In the genomic region with DNA sequence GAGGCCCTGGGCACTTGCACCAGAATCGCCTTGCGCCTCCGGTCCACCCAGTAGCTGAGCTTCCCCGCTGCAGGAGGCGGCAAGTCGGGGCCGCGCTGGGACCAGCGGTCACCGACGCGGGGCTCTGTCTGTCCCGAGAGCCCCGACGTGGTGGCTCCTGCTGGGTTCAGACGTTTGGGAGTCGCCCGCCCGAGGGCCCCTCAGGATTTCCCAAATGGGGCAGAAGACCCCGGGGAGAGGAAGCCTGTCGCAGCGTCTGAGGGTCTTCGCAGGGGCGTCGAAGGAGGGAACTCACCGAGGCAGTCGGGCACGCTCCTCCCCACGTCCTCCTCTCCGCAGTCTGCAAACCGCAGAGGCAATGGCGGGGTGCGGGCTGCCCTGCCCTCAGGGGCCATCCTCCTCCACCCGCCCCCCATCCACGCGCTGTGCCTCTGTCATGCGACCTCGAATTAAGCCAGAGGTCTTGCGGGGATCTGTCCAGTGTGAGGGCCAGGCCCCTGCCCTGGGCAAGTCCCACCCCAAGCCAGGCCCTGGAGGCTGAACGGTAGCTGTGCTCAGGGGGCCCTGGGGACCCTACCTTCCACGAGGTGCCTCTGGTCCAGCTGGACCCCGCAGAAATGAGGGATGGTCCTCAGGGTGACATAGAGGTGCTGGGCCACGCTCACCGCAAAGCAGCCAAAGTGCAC, we compare ENCODE assay signal across 18 cellular contexts. TPM values are rescaled to one million over a fixed set of nuclear protein-coding genes. Genes with fewer than 3 reads are reported as not detected.
A peak's percentile ranks its signal among the peaks of the same experiment; 100 is the strongest.
DNase-seq lines count a peak whose midpoint lies in the region; ATAC-seq and TF ChIP-seq lines count a peak whose summit lies in the region.
"Had no signal": no experiment of that assay in that cellular context is flagged by ENCODE, and none has a peak within 500 bp of the region (broad histone marks: within the 10 kb centered on the region; RNA-seq: fewer than 3 reads in every experiment).

No MANE protein-coding gene starts in this region.

- H3K9ac ChIP-seq in endodermal cell (ENCODE audit: extremely low read depth, low read length, poor library complexity, severe bottlenecking) = no peak overlapping the region

- no peak for TF ChIP-seq EP300 in transverse colon (IDR thresholded peaks at IDR 0.05; ENCODE audit: low read depth)

- in situ Hi-C loops in transverse colon (cut with MboI; ENCODE audit: low pct_ligation_motif_present in 1 of 4, low pct_unique_long_range_greater_than_20kb in 1 of 4, low sequenced_read_pairs in 3 of 4) = no loop called here

- no peak overlapping the region for H3K27ac Mint-ChIP-seq in endodermal cell
- no peak overlapping the region for H3K27ac Mint-ChIP-seq in effector memory CD8-positive, alpha-beta T cell

- H3K27me3 ChIP-seq in heart right ventricle (peaks cover 0 to 26% (median 9%) of the 10 kb centered on the region in 7 donors), endodermal cell (ENCODE audit: control insufficient read depth, insufficient read depth, low read length, poor library complexity, severe bottlenecking) (peaks cover 21% of the 10 kb centered on the region), transverse colon (peaks cover 12% of the 10 kb centered on the region)
- H3K27me3 ChIP-seq: vagina had no signal

- H3K36me3 Mint-ChIP-seq in endodermal cell (ENCODE audit: low read depth) = no peaks in the 10 kb centered on the region
- peaks cover 4% of the 10 kb centered on the region for H3K36me3 Mint-ChIP-seq in effector memory CD8-positive, alpha-beta T cell (ENCODE audit: insufficient read depth)

- H3K27ac ChIP-seq in heart right ventricle (no peak overlapping the region), endodermal cell (ENCODE audit: low read depth, low read length) (no peak overlapping the region), mesodermal cell (ENCODE audit: low read depth, low read length, severe bottlenecking) (no peak overlapping the region), transverse colon (no peak overlapping the region)
- H3K27ac ChIP-seq: SK-N-MC, vagina, WERI-Rb-1 had no signal

- H3K4me1 ChIP-seq in heart right ventricle = peaks cover 0 to 12% (median 0%) of the 10 kb centered on the region in 9 donors
- no peaks in the 10 kb centered on the region for H3K4me1 ChIP-seq in endodermal cell (ENCODE audit: control insufficient read depth, insufficient read depth, low read length)
- H3K4me1 ChIP-seq in mesodermal cell (ENCODE audit: control insufficient read depth, insufficient read depth, low read length, poor library complexity, severe bottlenecking) = no peaks in the 10 kb centered on the region
- H3K4me1 ChIP-seq in transverse colon = peaks cover 3 to 26% (median 17%) of the 10 kb centered on the region in 4 donors

- H3K4me3 ChIP-seq in heart right ventricle = peak overlapping the region in 2 of 10 donors; percentile 30 to 33
- H3K4me3 ChIP-seq in endodermal cell (ENCODE audit: low read length) = no peak overlapping the region
- H3K4me3 ChIP-seq in mesodermal cell (ENCODE audit: extremely low read depth, insufficient read depth, low read length, poor library complexity, severe bottlenecking) = peak overlapping the region; percentile 23
- H3K4me3 ChIP-seq in transverse colon = peak overlapping the region in 3 of 4 donors; percentile 11 to 34 (median 32)
- H3K4me3 ChIP-seq: SK-N-MC had no signal

- peaks cover 30% of the 10 kb centered on the region for H3K27me3 Mint-ChIP-seq in endodermal cell (ENCODE audit: insufficient read depth)
- H3K27me3 Mint-ChIP-seq in effector memory CD8-positive, alpha-beta T cell = peaks cover 0 to 9% of the 10 kb centered on the region in 2 donors

- H3K36me3 ChIP-seq in heart right ventricle (no peaks in the 10 kb centered on the region), endodermal cell (ENCODE audit: control insufficient read depth, insufficient read depth, low read length) (no peaks in the 10 kb centered on the region), mesodermal cell (ENCODE audit: control insufficient read depth, insufficient read depth, low read length) (no peaks in the 10 kb centered on the region), transverse colon (no peaks in the 10 kb centered on the region)
- H3K36me3 ChIP-seq: vagina, WERI-Rb-1 had no signal

- H3K9me3 ChIP-seq in heart right ventricle (no peaks in the 10 kb centered on the region), endodermal cell (ENCODE audit: control insufficient read depth, low read length) (no peaks in the 10 kb centered on the region), mesodermal cell (ENCODE audit: control insufficient read depth, low read length) (no peaks in the 10 kb centered on the region), transverse colon (no peaks in the 10 kb centered on the region)
- H3K9me3 ChIP-seq: vagina had no signal

- DNase-seq in Right ventricle myocardium superior (peak; percentile 31), heart right ventricle (no peak), endodermal cell (peak; percentile 65), transverse colon (no peak), HT-29 (ENCODE audit: low spot score) (no peak)
- DNase-seq in effector memory CD8-positive, alpha-beta T cell = no peak
- DNase-seq: DMS153, Kasumi-1, left cardiac atrium, NCI-H2081, WERI-Rb-1 had no signal

- TF ChIP-seq CTCF in heart right ventricle (IDR thresholded peaks at IDR 0.05) (no peak), endodermal cell (conservative IDR thresholded peaks at IDR 0.05) (no peak), transverse colon (IDR thresholded peaks at IDR 0.05) (no peak)

- peak overlapping the region; percentile 20 for H3K4me3 Mint-ChIP-seq in endodermal cell
- no peak overlapping the region for H3K4me3 Mint-ChIP-seq in effector memory CD8-positive, alpha-beta T cell
- H3K4me3 Mint-ChIP-seq: neural crest cell had no signal

- intact Hi-C loops in Right ventricle myocardium superior (cut with DNase I) (no loop called here), heart right ventricle (cut with DNase I) (loop anchor here in 1 of 10 donors (10.0 kb wide), 1 partner anchor 75 kb away; no protein-coding TSS in a partner anchor), transverse colon (cut with DNase I; ENCODE audit: low total_unique reads) (no loop called here)

- 31 to 36% methylated on average over 44 of the region's 44 CpGs for WGBS in heart right ventricle, 2 donors
- WGBS in endodermal cell (ENCODE audit: insufficient coverage in 1 of 2, insufficient read length in 1 of 2), 2 experiments = 32 to 40% methylated on average over 24 to 44 of the region's 44 CpGs
- WGBS in mesodermal cell (ENCODE audit: insufficient coverage in 2 of 2), 2 experiments = 37 to 38% methylated on average over 37 to 44 of the region's 44 CpGs
- WGBS in transverse colon (ENCODE audit: low coverage in 1 of 2), 2 donors = 60% methylated on average over 21 of the region's 44 CpGs; no CpG with 5 or more reads in 1 of the 2 donors

- ATAC-seq in Right ventricle myocardium superior (ENCODE audit: poor library complexity) = no peak
- ATAC-seq in heart right ventricle = no peak
- no peak for ATAC-seq in effector memory CD8-positive, alpha-beta T cell (replicated peaks)
- ATAC-seq in HG02759 (IDR thresholded peaks at IDR 0.05; ENCODE audit: unreplicated experiment) = no peak

- no peaks in the 10 kb centered on the region for H3K4me1 Mint-ChIP-seq in endodermal cell
- H3K4me1 Mint-ChIP-seq in effector memory CD8-positive, alpha-beta T cell (ENCODE audit: low read depth in 2 of 2) = peaks cover 0 to 7% of the 10 kb centered on the region in 2 donors

- TF ChIP-seq POLR2A in transverse colon (IDR thresholded peaks at IDR 0.05) = no peak

- H3K9me3 Mint-ChIP-seq in endodermal cell = no peaks in the 10 kb centered on the region
- no peaks in the 10 kb centered on the region for H3K9me3 Mint-ChIP-seq in effector memory CD8-positive, alpha-beta T cell
- H3K9me3 Mint-ChIP-seq: neural crest cell had no signal

RNA-seq across cellular contexts. Expression of a gene that starts 12.5 kb away (rescaled TPM):
- not detected for total RNA-seq in Right ventricle myocardium superior
- total RNA-seq in heart right ventricle = under 1 TPM in 1 of 10 donors, not detected in 9; 0.11 TPM
- not detected for polyA plus RNA-seq in heart right ventricle
- under 1 TPM in 1 of 2 donors, not detected in 1; 0.15 TPM for total RNA-seq in endodermal cell
- polyA plus RNA-seq in endodermal cell (2013, experiment 1 of 2) = not detected
- polyA plus RNA-seq in endodermal cell (2013, experiment 2 of 2) = 0.12 TPM
- not detected for polyA plus RNA-seq in mesodermal cell (2013, experiment 1 of 2)
- not detected for polyA plus RNA-seq in mesodermal cell (2013, experiment 2 of 2)
- total RNA-seq in transverse colon = 1 to 10 TPM in 2 of 4 donors, under 1 TPM in 2; 0.32 to 2.2 (median 1.3) TPM
- 0.03 and 0.13 TPM in 2 replicates for total RNA-seq in HT-29 (2014; rRNA removed; shearing (Covaris generic))
- total RNA-seq: left cardiac atrium, vagina had no signal
- polyA plus RNA-seq: AG04450 had no signal

RNA-seq across cellular contexts. Expression of a gene that starts 39.5 kb away (rescaled TPM):
- total RNA-seq in Right ventricle myocardium superior (61.5 TPM), heart right ventricle (10 to 100 TPM; 27.4 to 81.6 (median 41.6) TPM), endodermal cell (10 to 100 TPM; 31.5 to 36.6 TPM), transverse colon (100 to 1,000 TPM; 115 to 290 (median 147) TPM)
- polyA plus RNA-seq in heart right ventricle = 10 to 100 TPM; 43.9 to 62.0 TPM
- polyA plus RNA-seq in endodermal cell (2013, experiment 1 of 2) = 21.6 TPM
- polyA plus RNA-seq in endodermal cell (2013, experiment 2 of 2) = 19.6 TPM
- polyA plus RNA-seq in mesodermal cell (2013, experiment 1 of 2) = 33.9 TPM
- polyA plus RNA-seq in mesodermal cell (2013, experiment 2 of 2) = 25.2 TPM
- 161 and 183 TPM in 2 replicates for total RNA-seq in HT-29 (2014; rRNA removed; shearing (Covaris generic))

RNA-seq across cellular contexts. Expression of a gene that starts 58.1 kb away (rescaled TPM):
- not detected for total RNA-seq in Right ventricle myocardium superior
- not detected for total RNA-seq in heart right ventricle
- polyA plus RNA-seq in heart right ventricle = not detected
- total RNA-seq in endodermal cell = under 1 TPM in 1 of 2 donors, not detected in 1; 0.20 TPM
- polyA plus RNA-seq in endodermal cell (2013, experiment 1 of 2) = 0.11 TPM
- polyA plus RNA-seq in endodermal cell (2013, experiment 2 of 2) = not detected
- polyA plus RNA-seq in mesodermal cell (2013, experiment 1 of 2) = not detected
- not detected for polyA plus RNA-seq in mesodermal cell (2013, experiment 2 of 2)
- total RNA-seq in transverse colon = not detected
- total RNA-seq in HT-29 (2014; rRNA removed; shearing (Covaris generic)) = not detected in 2 replicates
- total RNA-seq: dermis blood vessel endothelial cell, left cardiac atrium, neural crest cell, vagina had no signal
- polyA plus RNA-seq: AG04450 had no signal

Comparison
In these comparisons a context has a peak if more than half of its experiments do, and no peak if none do; other contexts are left out.
1. DNase-seq: peak in Right ventricle myocardium superior (single experiment) and endodermal cell (single experiment); none in heart right ventricle (0 of 2), transverse colon (single experiment), effector memory CD8-positive, alpha-beta T cell (0 of 3) and HT-29 (single experiment).